Comparison of ENCODE assay signal across 8 cellular contexts in genomic region chr14:35341454-35342159, GRCh38. TPM values are rescaled to one million over a fixed set of nuclear protein-coding genes. Genes with fewer than 3 reads are reported as not detected.
DNase-seq lines count a peak whose midpoint lies in the region; ATAC-seq and TF ChIP-seq lines count a peak whose summit lies in the region.

No MANE protein-coding gene starts in this region.

- H3K4me2 ChIP-seq in HCT116 (ENCODE audit: low read length), result peak overlapping the region; percentile 50

- no peak for TF ChIP-seq POLR2A in HCT116 (IDR thresholded peaks at IDR 0.05; ENCODE audit: borderline replicate concordance, extremely low read depth, insufficient read depth, insufficient read length)

- H4K20me1 ChIP-seq in HCT116 (ENCODE audit: insufficient read depth), result no peaks in the 10 kb centered on the region

- H3K9ac ChIP-seq in HCT116 (ENCODE audit: low read length), result peak overlapping the region; percentile 8; the same call in 1 of the 2 replicates

- CTCF ChIA-PET in HCT116 (lab: Charles Lee), result interaction anchor here (1.1 kb wide), 1 partner anchor 10 kb away, joined by 4 read pairs; no protein-coding TSS in a partner anchor

- H3K79me2 ChIP-seq in HCT116 (ENCODE audit: insufficient read depth, low read length), result no peaks in the 10 kb centered on the region

- RAD21 ChIA-PET in HCT116 (lab: Charles Lee; ENCODE audit: low non-redundant PET in 1 of 2, low total read pairs in 2 of 2, uncharacterized antibody in 2 of 2, unreplicated experiment in 2 of 2), result no interaction called here

- H3K27ac ChIP-seq in C4-2B (peak overlapping the region; percentile 95), HCT116 (ENCODE audit: low read depth, low read length) (peak overlapping the region; percentile 50; the same call in 1 of the 2 replicates), right atrium auricular region (peak overlapping the region; percentile 94 to 96)

- TF ChIP-seq CTCF in C4-2B (conservative IDR thresholded peaks at IDR 0.05) (no peak), HCT116 (IDR thresholded peaks at IDR 0.05 in 2 of 3, conservative IDR thresholded peaks at IDR 0.05 in 1 of 3; ENCODE audit: borderline replicate concordance in 1 of 3, insufficient read depth in 1 of 3, low read depth in 2 of 3, low read length in 2 of 3) (no peak), right atrium auricular region (IDR thresholded peaks at IDR 0.05) (no peak)

- H2AFZ ChIP-seq in HCT116 (ENCODE audit: low read depth, low read length, poor library complexity, severe bottlenecking), result no peak overlapping the region

- intact Hi-C loops in HCT116 (cut with micrococcal nuclease), result no loop called here

- POLR2A ChIA-PET in HCT116 (lab: Charles Lee), result interaction anchor here (0.6 to 1.4 kb wide), 5 partner anchors 9 to 49 kb away, joined by 3 to 5 read pairs (median 4); partner anchors contain the start of gene PSMA6

- H3K9me2 ChIP-seq in HCT116 (ENCODE audit: insufficient read depth), result no peaks in the 10 kb centered on the region

- H3K4me1 ChIP-seq in HCT116 (ENCODE audit: control insufficient read depth in 1 of 2, insufficient read depth in 2 of 2, low read length in 2 of 2) (peaks cover 33 to 35% of the 10 kb centered on the region in 2 experiments; a peak in 3 of 4 replicates), right atrium auricular region (peaks cover 0 to 64% of the 10 kb centered on the region in 2 donors)

- H3K9me3 ChIP-seq in HCT116 (ENCODE audit: control insufficient read depth in 1 of 2, insufficient read depth in 1 of 2, low read depth in 1 of 2, low read length in 2 of 2) (no peaks in the 10 kb centered on the region), right atrium auricular region (no peaks in the 10 kb centered on the region)

- DNase-seq in HCT116 (ENCODE audit: low read depth, low spot score) (peak; percentile 45), NCI-H69 (lab: John Stamatoyannopoulos, UW) (peak; percentile 99), astrocyte of the hippocampus (ENCODE audit: low read depth, low spot score) (peak; percentile 97), right atrium auricular region (ENCODE audit: low spot score) (peak; percentile 96), pulmonary artery endothelial cell (ENCODE audit: low read depth, low spot score) (peak; percentile 74)
- no peak for DNase-seq in NK-92 treated with Interleukin-12 subunit alpha and Interleukin-12 subunit beta, amount 100 ng/mL, for 24 hours (lab: John Stamatoyannopoulos, UW)

- H3K4me3 ChIP-seq in HCT116 (replicated peaks in 1 of 2; ENCODE audit: low read depth in 1 of 2, low read length in 2 of 2), result no peak overlapping the region
- peak overlapping the region; percentile 13 to 33 for H3K4me3 ChIP-seq in right atrium auricular region

- H3K27me3 ChIP-seq in HCT116 (ENCODE audit: insufficient read depth, low read length) (no peaks in the 10 kb centered on the region), right atrium auricular region (no peaks in the 10 kb centered on the region)

- peak; percentile 99 for ATAC-seq in HCT116
- no peak for ATAC-seq in HG03025 (IDR thresholded peaks at IDR 0.05; ENCODE audit: low FRiP score, unreplicated experiment)

- H3K36me3 ChIP-seq in HCT116 (ENCODE audit: control insufficient read depth in 1 of 2, insufficient read depth in 2 of 2, low read length in 2 of 2), result no peaks in the 10 kb centered on the region
- no peaks in the 10 kb centered on the region for H3K36me3 ChIP-seq in right atrium auricular region

- BruUV-seq in HCT116 (replicated peaks; lab: Mats Ljungman, UMichigan), result no TSS peak

- no peak for TF ChIP-seq RAD21 in HCT116 (IDR thresholded peaks at IDR 0.05; ENCODE audit: low read depth)

TF ChIP-seq in HCT116, 20 proteins besides CTCF, POLR2A, EP300 and RAD21:
- peak; percentile 38; the same call in 1 of the 2 replicates for TF ChIP-seq POLR2AphosphoS5 (IDR thresholded peaks at IDR 0.05; ENCODE audit: low read depth, low read length)
- no peak for TF ChIP-seq JUND (IDR thresholded peaks at IDR 0.05)

RNA-seq across cellular contexts. Expression of gene PSMA6, which starts 49.4 kb away (rescaled TPM):
- 194 TPM for total RNA-seq in HCT116 (2021; ENCODE audit: unreplicated experiment)
- polyA plus RNA-seq in HCT116 (2012), result 131 and 160 TPM in 2 replicates
- 100 to 1,000 TPM; 143 to 191 TPM for total RNA-seq in right atrium auricular region
- 258 and 267 TPM in 2 replicates for total RNA-seq in pulmonary artery endothelial cell

Comparison
In these comparisons a context has a peak if more than half of its experiments do, and no peak if none do; other contexts are left out.
1. H3K4me3 ChIP-seq: peak in right atrium auricular region (2 of 2); none in HCT116 (0 of 2).
2. Peak in every context shown above with its lines, with median percentiles within 50 percentile points of each other: H3K27ac ChIP-seq.